ENCODE assay signal across 8 cellular contexts in the genomic region with DNA sequence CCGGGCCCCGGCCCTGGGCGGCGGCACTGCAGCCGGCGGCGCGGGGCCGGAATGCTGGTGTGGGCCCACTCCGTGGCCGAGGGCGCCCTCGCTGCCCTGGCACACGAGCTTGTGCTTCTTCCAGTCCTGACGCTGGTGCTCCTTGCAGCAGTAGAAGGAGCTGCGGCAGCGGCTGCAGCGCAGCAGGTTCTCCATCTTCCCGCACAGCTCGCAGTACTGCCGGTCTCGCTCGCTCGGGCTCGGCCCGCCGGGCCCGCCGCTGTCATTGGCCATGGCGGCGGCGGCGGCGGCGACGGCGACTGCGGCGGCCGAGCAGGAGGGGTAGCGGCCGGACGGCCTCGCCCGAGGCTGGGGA. TPM values are rescaled to one million over a fixed set of nuclear protein-coding genes. Genes with fewer than 3 reads are reported as not detected.
A peak's percentile ranks its signal among the peaks of the same experiment; 100 is the strongest.
DNase-seq lines count a peak whose midpoint lies in the region; ATAC-seq and TF ChIP-seq lines count a peak whose summit lies in the region.

No MANE protein-coding gene starts in this region.

- peak; percentile 41 for ATAC-seq in CD4-positive, alpha-beta T cell (ENCODE audit: poor library complexity)
- peak; percentile 29 for ATAC-seq in GM19025 (IDR thresholded peaks at IDR 0.05; ENCODE audit: low read depth, unreplicated experiment)
- peak; percentile 32 for ATAC-seq in HG03175 (IDR thresholded peaks at IDR 0.05; ENCODE audit: unreplicated experiment)
- ATAC-seq in T-cell (replicated peaks in 1 of 4) = peak; percentile 50 to 51 (median 50)
- ATAC-seq in stimulated activated naive CD8-positive, alpha-beta T cell treated with anti-CD3 and anti-CD28 coated beads, Interleukin-15, Interleukin-2, amounts not matched to agents 100 U/mL and 50 U/mL, for 24 hours = peak; percentile 9

- CTCF ChIA-PET in CD4-positive, alpha-beta T cell (lab: Charles Lee) = interaction anchor here (0.6 to 0.9 kb wide), 2 partner anchors 14 to 18 kb away, joined by 3 to 4 read pairs; no protein-coding TSS in a partner anchor
- CTCF ChIA-PET in T-cell (lab: Charles Lee) = interaction anchor here in 1 of 2 donors (0.6 kb wide), 1 partner anchor 61 kb away, joined by 8 read pairs; no protein-coding TSS in a partner anchor

- H3K27ac ChIP-seq in CD4-positive, alpha-beta T cell (ENCODE audit: low read depth, low read length) = peak overlapping the region; percentile 72
- H3K27ac ChIP-seq in colonic mucosa = peak overlapping the region; percentile 98

- H3K9ac ChIP-seq in colonic mucosa (ENCODE audit: low read depth in 2 of 2, low read length in 2 of 2) = peak overlapping the region; percentile 44 to 97

- no peaks in the 10 kb centered on the region for H3K27me3 ChIP-seq in CD4-positive, alpha-beta T cell (ENCODE audit: control insufficient read depth, insufficient read depth, low read length)
- H3K27me3 ChIP-seq in colonic mucosa = no peaks in the 10 kb centered on the region

- no peaks in the 10 kb centered on the region for H3K27me3 Mint-ChIP-seq in CD4-positive, alpha-beta T cell
- no peaks in the 10 kb centered on the region for H3K27me3 Mint-ChIP-seq in T-cell

- H3K4me3 Mint-ChIP-seq in CD4-positive, alpha-beta T cell = peak overlapping the region; percentile 83
- H3K4me3 Mint-ChIP-seq in T-cell = peak overlapping the region; percentile 82 to 85 (median 84)

- POLR2A ChIA-PET in CD4-positive, alpha-beta T cell (lab: Charles Lee) = interaction anchor here (0.7 to 3.6 kb wide), 8 partner anchors 17 to 192 kb away, joined by 3 to 56 read pairs (median 6); a partner anchor contains a TSS
- POLR2A ChIA-PET in T-cell (lab: Charles Lee) = interaction anchor here in 1 of 2 donors (0.6 kb wide), 1 partner anchor 185 kb away, joined by 3 read pairs; no protein-coding TSS in a partner anchor

- intact Hi-C loops in CD4-positive, alpha-beta T cell (cut with DNase I, micrococcal nuclease) = loop anchor here (5.0 to 10.0 kb wide), 8 partner anchors 47 to 1357 kb away; a partner anchor contains a TSS
- intact Hi-C loops in colonic mucosa (cut with DNase I) = loop anchor here (10.0 kb wide), 1 partner anchor 57 kb away; no protein-coding TSS in a partner anchor
- intact Hi-C loops in lower leg skin (cut with DNase I; ENCODE audit: low total_unique reads) = no loop called here

- H3K36me3 Mint-ChIP-seq in CD4-positive, alpha-beta T cell (ENCODE audit: low read depth) = peaks cover 26% of the 10 kb centered on the region
- H3K36me3 Mint-ChIP-seq in T-cell = peaks cover 14% of the 10 kb centered on the region

- H3K4me1 Mint-ChIP-seq in CD4-positive, alpha-beta T cell (ENCODE audit: low read depth) = peaks cover 55% of the 10 kb centered on the region
- H3K4me1 Mint-ChIP-seq in T-cell = peaks cover 49 to 53% (median 49%) of the 10 kb centered on the region in 3 donors

- TF ChIP-seq POLR2A in lower leg skin (IDR thresholded peaks at IDR 0.05) = no peak

- TF ChIP-seq CTCF in CD4-positive, alpha-beta T cell (IDR thresholded peaks at IDR 0.05) = no peak
- TF ChIP-seq CTCF in colonic mucosa (IDR thresholded peaks at IDR 0.05) = no peak
- TF ChIP-seq CTCF in lower leg skin (IDR thresholded peaks at IDR 0.05) = no peak

- H3K9me3 ChIP-seq in CD4-positive, alpha-beta T cell (ENCODE audit: control insufficient read depth, low read length) = no peaks in the 10 kb centered on the region
- no peaks in the 10 kb centered on the region for H3K9me3 ChIP-seq in colonic mucosa

- H3K4me3 ChIP-seq in colonic mucosa (peak overlapping the region; percentile 76), lower leg skin (ENCODE audit: low read depth, poor library complexity, severe bottlenecking) (peak overlapping the region; percentile 68)

- DNase-seq in CD4-positive, alpha-beta T cell = peak in 7 of 10 experiments; percentile 10 to 53 (median 35)
- DNase-seq in T-cell (peak in 32 of 34 experiments; percentile 0 to 52 (median 34)), colonic mucosa (peak; percentile 39), lower leg skin (ENCODE audit: low spot score in 2 of 2) (peak in 1 of 2 donors; percentile 91), SW480 (ENCODE audit: low spot score) (no peak)
- no peak for DNase-seq in stimulated activated naive CD8-positive, alpha-beta T cell treated with anti-CD3 and anti-CD28 coated beads, Interleukin-15, Interleukin-2, amounts not matched to agents 100 U/mL and 50 U/mL, for 24 hours

- H3K9me3 Mint-ChIP-seq in CD4-positive, alpha-beta T cell = no peaks in the 10 kb centered on the region
- no peaks in the 10 kb centered on the region for H3K9me3 Mint-ChIP-seq in T-cell

- 0 to 1% methylated on average over 22 to 43 of the region's 45 CpGs for WGBS in lower leg skin, 2 donors

- H3K27ac Mint-ChIP-seq in CD4-positive, alpha-beta T cell = no peak overlapping the region
- H3K27ac Mint-ChIP-seq in T-cell = peak overlapping the region in 1 of 2 donors; percentile 55

- H3K36me3 ChIP-seq in colonic mucosa = no peaks in the 10 kb centered on the region

- peaks cover 11% of the 10 kb centered on the region for H3K4me1 ChIP-seq in colonic mucosa

RNA-seq across cellular contexts. Expression of a gene that starts 0.5 kb away (rescaled TPM):
- total RNA-seq in CD4-positive, alpha-beta T cell = 1 to 10 TPM; 8.2 to 9.4 TPM
- total RNA-seq in T-cell (10 to 100 TPM; 13.9 to 20.8 (median 18.5) TPM), colonic mucosa (10 to 100 TPM; 36.6 to 79.1 TPM), lower leg skin (10 to 100 TPM; 53.3 to 75.0 (median 54.2) TPM)

Comparison
In these comparisons a context has a peak if more than half of its experiments do, and no peak if none do; other contexts are left out.
1. DNase-seq: peak in CD4-positive, alpha-beta T cell (7 of 10), T-cell (32 of 34) and colonic mucosa (single experiment); none in stimulated activated naive CD8-positive, alpha-beta T cell treated with anti-CD3 and anti-CD28 coated beads, Interleukin-15, Interleukin-2, amounts not matched to agents 100 U/mL and 50 U/mL, for 24 hours (single experiment) and SW480 (single experiment).
2. Peak in every context shown above with its lines, with median percentiles within 50 percentile points of each other: ATAC-seq.